In genomic region chr4:168664242-168664897, GRCh38 we compare ENCODE assay signal across 1 cellular context.
TF ChIP-seq lines count a peak whose summit lies in the region.

No MANE protein-coding gene starts in this region.

TF ChIP-seq in GM12878, 131 proteins besides CTCF, POLR2A, EP300 and RAD21 (continued from another document):
- TF ChIP-seq MEF2A (IDR thresholded peaks at IDR 0.05; ENCODE audit: insufficient read depth, low read depth, low read length), result no peak
